1 cellular context compared by ENCODE assay signal in genomic region chr11:102296757-102297156, GRCh38. TPM values are rescaled to one million over a fixed set of nuclear protein-coding genes. Genes with fewer than 3 reads are reported as not detected.
"Had no signal": no experiment of that assay in that cellular context is flagged by ENCODE, and none has a peak within 500 bp of the region (broad histone marks: within the 10 kb centered on the region; RNA-seq: fewer than 3 reads in every experiment).

No MANE protein-coding gene starts in this region.

RNA-seq across cellular contexts. Expression of gene BIRC3, which starts 20.5 kb away (rescaled TPM):
- polyA plus RNA-seq: cardiac muscle cell had no signal
